ENCODE assay signal across 27 cellular contexts in the genomic region with DNA sequence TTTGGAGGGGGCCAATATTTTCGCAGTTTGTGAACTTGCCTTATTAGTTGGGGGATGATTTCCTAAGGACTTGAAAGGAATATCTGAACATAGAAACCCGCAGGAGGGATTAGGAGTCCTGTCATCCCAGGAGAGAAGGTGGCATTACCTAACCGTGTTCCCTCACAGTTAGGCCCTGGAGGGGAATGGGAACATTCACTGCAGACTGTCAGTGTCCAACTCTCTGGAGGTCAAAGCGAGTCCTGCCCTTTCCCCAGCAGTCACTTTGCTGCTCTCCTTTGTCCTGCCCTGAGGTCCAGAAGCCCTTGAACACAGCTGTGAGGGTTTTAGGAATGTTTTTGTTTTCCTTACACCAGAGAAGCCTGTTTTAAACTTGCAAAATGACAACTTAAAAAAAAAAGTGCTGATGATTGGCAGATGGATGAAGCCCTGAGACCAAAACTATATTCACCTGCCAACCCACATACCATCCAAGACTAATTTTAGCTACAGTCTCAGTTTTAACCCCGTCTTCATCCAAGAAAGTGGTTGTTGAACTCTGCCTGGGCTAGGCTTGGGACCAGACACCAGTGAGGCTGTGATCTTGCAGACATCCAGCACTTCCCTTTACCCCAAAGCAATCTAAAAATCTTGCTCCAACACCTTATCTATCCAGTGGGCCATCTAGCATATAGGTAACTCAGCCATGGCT.
"Had no signal": no experiment of that assay in that cellular context is flagged by ENCODE, and none has a peak within 500 bp of the region (broad histone marks: within the 10 kb centered on the region; RNA-seq: fewer than 3 reads in every experiment).

No MANE protein-coding gene starts in this region.

- ATAC-seq: esophagus mucosa; mucosa of descending colon; naive thymus-derived CD4-positive, alpha-beta T cell; right lobe of liver; stimulated activated naive CD8-positive, alpha-beta T cell treated with anti-CD3 and anti-CD28 coated beads, Interleukin-15, amount 100 ng/mL, for 72 hours had no signal

- H3K27ac ChIP-seq: epithelial cell of prostate, prostate gland, right lobe of liver, suprapubic skin, transverse colon, vagina had no signal

- FAIRE-seq: colon, keratinocyte had no signal

- H3K27me3 Mint-ChIP-seq: dendritic cell treated with granulocyte-macrophage colony-stimulating factor and Interleukin-4, amounts not matched to agents 40 ng/mL and 50 ng/mL, for 4 days had no signal

- H3K4me1 ChIP-seq: prostate gland, right lobe of liver, suprapubic skin, transverse colon, vagina had no signal

- DNase-seq: effector CD8-positive, alpha-beta T cell; endodermal cell; foreskin fibroblast; glutamatergic neuron; mesenchymal stem cell; mucosa of descending colon; naive thymus-derived CD4-positive, alpha-beta T cell; nucleus accumbens; right lobe of liver; stimulated activated CD4-positive, alpha-beta T cell treated with anti-CD3 and anti-CD28 coated beads, Interleukin-12 subunit alpha, Interleukin-12 subunit beta, amount 100 ng/mL, for 4 hours; stimulated activated CD4-positive, alpha-beta T cell treated with anti-CD3 and anti-CD28 coated beads, Interleukin-1b, Interleukin-23, amount 100 ng/mL, for 48 hours; stimulated activated CD4-positive, alpha-beta T cell treated with anti-CD3 and anti-CD28 coated beads, Interleukin-4, amount 100 ng/mL, for 1 hour; stimulated activated CD8-positive, alpha-beta memory T cell treated with anti-CD3 and anti-CD28 coated beads, Interleukin-4, amount 100 ng/mL, for 48 hours; stimulated activated naive CD4-positive, alpha-beta T cell; stimulated activated naive CD8-positive, alpha-beta T cell treated with anti-CD3 and anti-CD28 coated beads, Interleukin-15, amount 100 ng/mL, for 72 hours; transverse colon had no signal

- H3K4me3 Mint-ChIP-seq: dendritic cell treated with granulocyte-macrophage colony-stimulating factor and Interleukin-4, amounts not matched to agents 40 ng/mL and 50 ng/mL, for 4 days; endodermal cell; mesothelial cell of epicardium; naive thymus-derived CD4-positive, alpha-beta T cell; nephron; stimulated activated naive CD8-positive, alpha-beta T cell treated with anti-CD3 and anti-CD28 coated beads, Interleukin-15, amount 100 ng/mL, for 72 hours had no signal

- H3K4me3 ChIP-seq: mucosa of descending colon, prostate gland, right lobe of liver, smooth muscle cell, suprapubic skin, transverse colon, vagina had no signal

- H3K27ac Mint-ChIP-seq: dendritic cell treated with granulocyte-macrophage colony-stimulating factor and Interleukin-4, amounts not matched to agents 40 ng/mL and 50 ng/mL, for 4 days; endodermal cell; mesothelial cell of epicardium; naive thymus-derived CD4-positive, alpha-beta T cell; nephron; stimulated activated naive CD8-positive, alpha-beta T cell treated with anti-CD3 and anti-CD28 coated beads, Interleukin-15, amount 100 ng/mL, for 72 hours had no signal

- H3K36me3 Mint-ChIP-seq: mesothelial cell of epicardium; naive thymus-derived CD4-positive, alpha-beta T cell had no signal

- H3K36me3 ChIP-seq: prostate gland, right lobe of liver, suprapubic skin, transverse colon, vagina had no signal

- H3K4me1 Mint-ChIP-seq: endodermal cell; mesothelial cell of epicardium; naive thymus-derived CD4-positive, alpha-beta T cell; stimulated activated naive CD8-positive, alpha-beta T cell treated with anti-CD3 and anti-CD28 coated beads, Interleukin-15, amount 100 ng/mL, for 72 hours had no signal

- H3K9me3 ChIP-seq: mucosa of descending colon, prostate gland, right lobe of liver, suprapubic skin, transverse colon, vagina had no signal

- H3K4me2 ChIP-seq: smooth muscle cell had no signal

- H3K27me3 ChIP-seq: right lobe of liver, suprapubic skin, transverse colon, vagina had no signal
